ENCODE assay signal across 1 cellular context in genomic region chr16:73956592-73957495, GRCh38.
TF ChIP-seq lines count a peak whose summit lies in the region.

No MANE protein-coding gene starts in this region.

TF ChIP-seq in GM23338, 12 proteins besides CTCF, POLR2A, EP300 and RAD21 (continued from another document):
- TF ChIP-seq ZNF462 (CRISPR knock-in tag; IDR thresholded peaks at IDR 0.05) (no peak), ZNF114 (CRISPR knock-in tag; IDR thresholded peaks at IDR 0.05) (no peak), EZH2phosphoT487 (IDR thresholded peaks at IDR 0.05; ENCODE audit: unreplicated experiment) (no peak), ZNF331 (CRISPR knock-in tag; IDR thresholded peaks at IDR 0.05; ENCODE audit: low read depth) (no peak)
TF ChIP-seq in GM23338: peak in this region for 0.
